ENCODE assay signal across 8 cellular contexts in genomic region chr1:111739984-111740765, GRCh38. TPM values are rescaled to one million over a fixed set of nuclear protein-coding genes. Genes with fewer than 3 reads are reported as not detected.
DNase-seq lines count a peak whose midpoint lies in the region; ATAC-seq and TF ChIP-seq lines count a peak whose summit lies in the region.
"Had no signal": no experiment of that assay in that cellular context is flagged by ENCODE, and none has a peak within 500 bp of the region (broad histone marks: within the 10 kb centered on the region; RNA-seq: fewer than 3 reads in every experiment).

No MANE protein-coding gene starts in this region.

- no peaks in the 10 kb centered on the region for H3K9me3 Mint-ChIP-seq in activated naive CD4-positive, alpha-beta T cell treated with anti-CD3 and anti-CD28 coated beads for 36 hours
- no peaks in the 10 kb centered on the region for H3K9me3 Mint-ChIP-seq in nephron progenitor cell
- H3K9me3 Mint-ChIP-seq: activated naive CD4-positive, alpha-beta T cell treated with anti-CD3 and anti-CD28 coated beads, Interleukin-2, amount 50 U/mL, for 72 hours had no signal

- peak overlapping the region; percentile 87 for H3K4me3 Mint-ChIP-seq in activated naive CD4-positive, alpha-beta T cell treated with anti-CD3 and anti-CD28 coated beads for 36 hours
- H3K4me3 Mint-ChIP-seq in nephron progenitor cell: peak overlapping the region; percentile 89

- no peaks in the 10 kb centered on the region for H3K36me3 Mint-ChIP-seq in activated naive CD4-positive, alpha-beta T cell treated with anti-CD3 and anti-CD28 coated beads for 36 hours (ENCODE audit: low read depth)
- no peaks in the 10 kb centered on the region for H3K36me3 Mint-ChIP-seq in nephron progenitor cell (ENCODE audit: low read depth)

- intact Hi-C loops in activated naive CD4-positive, alpha-beta T cell treated with anti-CD3 and anti-CD28 coated beads for 36 hours (cut with micrococcal nuclease): loop anchor here (1.0 to 2.0 kb wide), 4 partner anchors 7 to 136 kb away; partner anchors contain the start of gene DDX20

- no peak for ATAC-seq in HG03521 (IDR thresholded peaks at IDR 0.05; ENCODE audit: unreplicated experiment)

- no peak overlapping the region for H3K27ac Mint-ChIP-seq in activated naive CD4-positive, alpha-beta T cell treated with anti-CD3 and anti-CD28 coated beads for 36 hours
- peak overlapping the region; percentile 86 for H3K27ac Mint-ChIP-seq in nephron progenitor cell
- H3K27ac Mint-ChIP-seq: activated naive CD4-positive, alpha-beta T cell treated with anti-CD3 and anti-CD28 coated beads, Interleukin-2, amount 50 U/mL, for 72 hours had no signal

- TF ChIP-seq CTCF in nephron progenitor cell (IDR thresholded peaks at IDR 0.05): no peak

- DNase-seq in GM03348 (ENCODE audit: low spot score) (peak; percentile 85), NCI-H1105 treated with DMSO at 0.1 percent for 48 hours (lab: John Stamatoyannopoulos, UW) (peak; percentile 65), globus pallidus (ENCODE audit: low spot score) (peak; percentile 78), nephron progenitor cell (peak; percentile 73), NOMO-1 treated with DMSO at 0.1 percent for 48 hours (lab: John Stamatoyannopoulos, UW; ENCODE audit: unreplicated experiment) (no peak)
- no peak for DNase-seq in activated naive CD4-positive, alpha-beta T cell treated with anti-CD3 and anti-CD28 coated beads for 36 hours

- CTCF ChIA-PET in activated naive CD4-positive, alpha-beta T cell treated with anti-CD3 and anti-CD28 coated beads for 36 hours (lab: Charles Lee): interaction anchor here (0.6 to 6.6 kb wide), 5 partner anchors 15 to 335 kb away, joined by 4 to 31 read pairs (median 13); partner anchors contain the start of gene DDX20

- H3K4me1 Mint-ChIP-seq in activated naive CD4-positive, alpha-beta T cell treated with anti-CD3 and anti-CD28 coated beads for 36 hours (ENCODE audit: low read depth): peaks cover 16% of the 10 kb centered on the region
- peaks cover 11% of the 10 kb centered on the region for H3K4me1 Mint-ChIP-seq in nephron progenitor cell

- peaks cover 35% of the 10 kb centered on the region for H3K27me3 Mint-ChIP-seq in activated naive CD4-positive, alpha-beta T cell treated with anti-CD3 and anti-CD28 coated beads for 36 hours (ENCODE audit: low read depth)
- H3K27me3 Mint-ChIP-seq in nephron progenitor cell (ENCODE audit: low read depth, poor library complexity): peaks cover 46% of the 10 kb centered on the region

RNA-seq across cellular contexts. Expression of gene INKA2, which starts 1.0 kb away (rescaled TPM):
- 1 to 10 TPM; 1.9 to 3.2 TPM for total RNA-seq in activated naive CD4-positive, alpha-beta T cell treated with anti-CD3 and anti-CD28 coated beads for 36 hours

RNA-seq across cellular contexts. Expression of gene DDX20, which starts 15.5 kb away (rescaled TPM):
- total RNA-seq in activated naive CD4-positive, alpha-beta T cell treated with anti-CD3 and anti-CD28 coated beads for 36 hours: 10 to 100 TPM; 11.4 to 13.3 TPM

Comparison
In these comparisons a context has a peak if more than half of its experiments do, and no peak if none do; other contexts are left out.
1. DNase-seq: peak in GM03348 (single experiment), NCI-H1105 treated with DMSO at 0.1 percent for 48 hours (single experiment), globus pallidus (single experiment) and nephron progenitor cell (single experiment); none in activated naive CD4-positive, alpha-beta T cell treated with anti-CD3 and anti-CD28 coated beads for 36 hours (single experiment) and NOMO-1 treated with DMSO at 0.1 percent for 48 hours (single experiment).